In genomic region chr20:38052870-38053269, GRCh38 we compare ENCODE assay signal across 16 cellular contexts. TPM values are rescaled to one million over a fixed set of nuclear protein-coding genes. Genes with fewer than 3 reads are reported as not detected.
DNase-seq lines count a peak whose midpoint lies in the region; ATAC-seq and TF ChIP-seq lines count a peak whose summit lies in the region.
"Had no signal": no experiment of that assay in that cellular context is flagged by ENCODE, and none has a peak within 500 bp of the region (broad histone marks: within the 10 kb centered on the region; RNA-seq: fewer than 3 reads in every experiment).

No MANE protein-coding gene starts in this region.

- H3K4me2 ChIP-seq in GM23338 (no peak overlapping the region), neural progenitor cell (no peak overlapping the region)
- H3K4me2 ChIP-seq: BLaER1 treated with 17β-estradiol and CSF1 and Interleukin-3, amounts not matched to agents 10 nM and 100 nM had no signal

- H3K9me2 ChIP-seq in GM23338 (ENCODE audit: insufficient read depth) = no peaks in the 10 kb centered on the region

- DNase-seq in activated CD4-positive, alpha-beta T cell treated with anti-CD3 and anti-CD28 coated beads, Interleukin-2, amount 10 ng/mL, durations not matched to agents 24 days and 14 days = no peak
- no peak for DNase-seq in activated CD4-positive, alpha-beta T cell treated with anti-CD3 and anti-CD28 coated beads, Interleukin-2, amount 10 ng/mL, durations not matched to agents 7 days and 5 days
- no peak for DNase-seq in GM23338 (ENCODE audit: low spot score)
- DNase-seq in effector memory CD8-positive, alpha-beta T cell = no peak
- peak; percentile 46 for DNase-seq in neural progenitor cell (ENCODE audit: low spot score)
- no peak for DNase-seq in DMS 273 treated with DMSO at 0.1 percent for 48 hours (lab: John Stamatoyannopoulos, UW)
- no peak for DNase-seq in HEK293T (ENCODE audit: extremely low spot score)
- no peak for DNase-seq in progenitor cell of endocrine pancreas (ENCODE audit: low spot score, unreplicated experiment)
- DNase-seq: DND-41, NCI-H1417, NCI-H187 treated with DMSO at 0.1 percent for 48 hours, NCI-H2171 treated with DMSO at 0.1 percent for 48 hours, NCI-H748 treated with DMSO at 0.1 percent for 48 hours had no signal

- POLR2A ChIA-PET in activated CD4-positive, alpha-beta T cell treated with anti-CD3 and anti-CD28 coated beads, Interleukin-2, amount 10 ng/mL, durations not matched to agents 7 days and 5 days (lab: Charles Lee) = no interaction called here
- POLR2A ChIA-PET in HEK293T (lab: Yijun Ruan, JAX) = interaction anchor here (0.9 kb wide), 1 partner anchor 20 kb away, joined by 4 read pairs; the partner anchor contains the start of genes RPRD1B and TTI1

- no peak overlapping the region for H2AFZ ChIP-seq in GM23338
- H2AFZ ChIP-seq in neural progenitor cell (replicated peaks) = no peak overlapping the region

- H3K79me2 ChIP-seq in GM23338 (replicated peaks; ENCODE audit: insufficient read depth) (peaks cover 80% of the 10 kb centered on the region), neural progenitor cell (ENCODE audit: low read depth) (peaks cover 61% of the 10 kb centered on the region)

- no peak overlapping the region for H3K27ac ChIP-seq in GM23338 (ENCODE audit: low read depth)
- H3K27ac ChIP-seq in neural progenitor cell = peak overlapping the region; percentile 55
- H3K27ac ChIP-seq: BLaER1 treated with 17β-estradiol and CSF1 and Interleukin-3, amounts not matched to agents 10 nM and 100 nM had no signal

- peaks cover 8% of the 10 kb centered on the region; the same call in 1 of the 2 replicates for H3K36me3 ChIP-seq in GM23338 (ENCODE audit: insufficient read depth)
- peaks cover 1% of the 10 kb centered on the region for H3K36me3 ChIP-seq in neural progenitor cell

- peak overlapping the region; percentile 39 for H3K27ac Mint-ChIP-seq in activated CD4-positive, alpha-beta T cell treated with anti-CD3 and anti-CD28 coated beads, Interleukin-2, amount 10 ng/mL, durations not matched to agents 24 days and 14 days
- no peak overlapping the region for H3K27ac Mint-ChIP-seq in activated CD4-positive, alpha-beta T cell treated with anti-CD3 and anti-CD28 coated beads, Interleukin-2, amount 10 ng/mL, durations not matched to agents 7 days and 5 days
- H3K27ac Mint-ChIP-seq in GM23338 (peak overlapping the region; percentile 54; the same call in 1 of the 2 replicates), neural progenitor cell (no peak overlapping the region), progenitor cell of endocrine pancreas (no peak overlapping the region)
- peak overlapping the region; percentile 63 for H3K27ac Mint-ChIP-seq in effector memory CD8-positive, alpha-beta T cell

- H3F3A ChIP-seq in GM23338 (replicated peaks; ENCODE audit: low read depth) (no peaks in the 10 kb centered on the region), neural progenitor cell (ENCODE audit: low read depth) (peaks cover 25% of the 10 kb centered on the region)

- H3K4me1 Mint-ChIP-seq in activated CD4-positive, alpha-beta T cell treated with anti-CD3 and anti-CD28 coated beads, Interleukin-2, amount 10 ng/mL, durations not matched to agents 24 days and 14 days = peaks cover 31% of the 10 kb centered on the region
- peaks cover 35% of the 10 kb centered on the region for H3K4me1 Mint-ChIP-seq in activated CD4-positive, alpha-beta T cell treated with anti-CD3 and anti-CD28 coated beads, Interleukin-2, amount 10 ng/mL, durations not matched to agents 7 days and 5 days
- H3K4me1 Mint-ChIP-seq in GM23338 = peaks cover 9% of the 10 kb centered on the region; the same call in 2 of the 3 replicates
- H3K4me1 Mint-ChIP-seq in effector memory CD8-positive, alpha-beta T cell (ENCODE audit: low read depth in 2 of 2) = peaks cover 21 to 29% of the 10 kb centered on the region in 2 donors
- peaks cover 8% of the 10 kb centered on the region for H3K4me1 Mint-ChIP-seq in neural progenitor cell
- H3K4me1 Mint-ChIP-seq in progenitor cell of endocrine pancreas (ENCODE audit: low read depth) = peaks cover 24% of the 10 kb centered on the region

- no peaks in the 10 kb centered on the region for H3K9me3 Mint-ChIP-seq in activated CD4-positive, alpha-beta T cell treated with anti-CD3 and anti-CD28 coated beads, Interleukin-2, amount 10 ng/mL, durations not matched to agents 24 days and 14 days
- H3K9me3 Mint-ChIP-seq in activated CD4-positive, alpha-beta T cell treated with anti-CD3 and anti-CD28 coated beads, Interleukin-2, amount 10 ng/mL, durations not matched to agents 7 days and 5 days = no peaks in the 10 kb centered on the region
- no peaks in the 10 kb centered on the region for H3K9me3 Mint-ChIP-seq in GM23338
- H3K9me3 Mint-ChIP-seq in effector memory CD8-positive, alpha-beta T cell = no peaks in the 10 kb centered on the region
- H3K9me3 Mint-ChIP-seq in neural progenitor cell = no peaks in the 10 kb centered on the region
- no peaks in the 10 kb centered on the region for H3K9me3 Mint-ChIP-seq in progenitor cell of endocrine pancreas (ENCODE audit: low read depth)

- CTCF ChIA-PET in activated CD4-positive, alpha-beta T cell treated with anti-CD3 and anti-CD28 coated beads, Interleukin-2, amount 10 ng/mL, durations not matched to agents 7 days and 5 days (lab: Charles Lee) = interaction anchor here (0.6 to 1.7 kb wide), 3 partner anchors 10 to 21 kb away, joined by 3 to 7 read pairs (median 3); no protein-coding TSS in a partner anchor
- CTCF ChIA-PET in HEK293T (lab: Yijun Ruan, JAX) = no interaction called here

- H3K4me3 Mint-ChIP-seq in activated CD4-positive, alpha-beta T cell treated with anti-CD3 and anti-CD28 coated beads, Interleukin-2, amount 10 ng/mL, durations not matched to agents 24 days and 14 days = no peak overlapping the region
- no peak overlapping the region for H3K4me3 Mint-ChIP-seq in activated CD4-positive, alpha-beta T cell treated with anti-CD3 and anti-CD28 coated beads, Interleukin-2, amount 10 ng/mL, durations not matched to agents 7 days and 5 days
- H3K4me3 Mint-ChIP-seq in GM23338 = no peak overlapping the region
- H3K4me3 Mint-ChIP-seq in effector memory CD8-positive, alpha-beta T cell = no peak overlapping the region
- H3K4me3 Mint-ChIP-seq in neural progenitor cell = no peak overlapping the region
- H3K4me3 Mint-ChIP-seq in progenitor cell of endocrine pancreas (ENCODE audit: low read depth) = no peak overlapping the region

- ATAC-seq in GM23338 = no peak
- ATAC-seq in effector memory CD8-positive, alpha-beta T cell (replicated peaks) = no peak
- ATAC-seq: GM12878, HCT116 had no signal

- H3K4me1 ChIP-seq in GM23338 (ENCODE audit: insufficient read depth) (no peaks in the 10 kb centered on the region), neural progenitor cell (peaks cover 12% of the 10 kb centered on the region)

- H3K36me3 Mint-ChIP-seq in activated CD4-positive, alpha-beta T cell treated with anti-CD3 and anti-CD28 coated beads, Interleukin-2, amount 10 ng/mL, durations not matched to agents 24 days and 14 days (ENCODE audit: low read depth) = peaks cover 41% of the 10 kb centered on the region
- peaks cover 28% of the 10 kb centered on the region for H3K36me3 Mint-ChIP-seq in activated CD4-positive, alpha-beta T cell treated with anti-CD3 and anti-CD28 coated beads, Interleukin-2, amount 10 ng/mL, durations not matched to agents 7 days and 5 days (ENCODE audit: low read depth)
- H3K36me3 Mint-ChIP-seq in GM23338 (ENCODE audit: low read depth) (peaks cover 18% of the 10 kb centered on the region; the same call in 2 of the 3 replicates), neural progenitor cell (peaks cover 9% of the 10 kb centered on the region), progenitor cell of endocrine pancreas (ENCODE audit: insufficient read depth) (peaks cover 9% of the 10 kb centered on the region)
- H3K36me3 Mint-ChIP-seq in effector memory CD8-positive, alpha-beta T cell (ENCODE audit: insufficient read depth) = peaks cover 54% of the 10 kb centered on the region

- no peaks in the 10 kb centered on the region for H3K9me3 ChIP-seq in neural progenitor cell (ENCODE audit: low read depth)
- H3K9me3 ChIP-seq: BLaER1 treated with 17β-estradiol and CSF1 and Interleukin-3, amounts not matched to agents 10 nM and 100 nM had no signal

- peaks cover 16% of the 10 kb centered on the region for H4K20me1 ChIP-seq in GM23338 (replicated peaks; ENCODE audit: insufficient read depth)
- H4K20me1 ChIP-seq in neural progenitor cell (ENCODE audit: low read depth) = peaks cover 45% of the 10 kb centered on the region

- intact Hi-C loops in activated CD4-positive, alpha-beta T cell treated with anti-CD3 and anti-CD28 coated beads, Interleukin-2, amount 10 ng/mL, durations not matched to agents 24 days and 14 days (cut with micrococcal nuclease) = no loop called here

- no peak for TF ChIP-seq CTCF in GM23338 (conservative IDR thresholded peaks at IDR 0.05; ENCODE audit: low read depth in 2 of 2)
- TF ChIP-seq CTCF in neural progenitor cell (IDR thresholded peaks at IDR 0.05) = no peak
- no peak for TF ChIP-seq CTCF in progenitor cell of endocrine pancreas (IDR thresholded peaks at IDR 0.05; ENCODE audit: unreplicated experiment)

- H3K4me3 ChIP-seq in GM23338 = no peak overlapping the region
- no peak overlapping the region for H3K4me3 ChIP-seq in neural progenitor cell
- H3K4me3 ChIP-seq: BLaER1 treated with 17β-estradiol and CSF1 and Interleukin-3, amounts not matched to agents 10 nM and 100 nM; GM12878 had no signal

- no peaks in the 10 kb centered on the region for H3K27me3 ChIP-seq in GM23338 (ENCODE audit: insufficient read depth)
- no peaks in the 10 kb centered on the region for H3K27me3 ChIP-seq in neural progenitor cell
- H3K27me3 ChIP-seq: BLaER1 treated with 17β-estradiol and CSF1 and Interleukin-3, amounts not matched to agents 10 nM and 100 nM had no signal

- H3K9ac ChIP-seq in neural progenitor cell = no peak overlapping the region

- no peaks in the 10 kb centered on the region for H3K27me3 Mint-ChIP-seq in activated CD4-positive, alpha-beta T cell treated with anti-CD3 and anti-CD28 coated beads, Interleukin-2, amount 10 ng/mL, durations not matched to agents 24 days and 14 days
- H3K27me3 Mint-ChIP-seq in activated CD4-positive, alpha-beta T cell treated with anti-CD3 and anti-CD28 coated beads, Interleukin-2, amount 10 ng/mL, durations not matched to agents 7 days and 5 days = no peaks in the 10 kb centered on the region
- H3K27me3 Mint-ChIP-seq in GM23338 (ENCODE audit: insufficient read depth, low read depth, poor library complexity) (peaks cover 3% of the 10 kb centered on the region), neural progenitor cell (ENCODE audit: insufficient read depth, low read depth) (no peaks in the 10 kb centered on the region), progenitor cell of endocrine pancreas (no peaks in the 10 kb centered on the region)
- no peaks in the 10 kb centered on the region for H3K27me3 Mint-ChIP-seq in effector memory CD8-positive, alpha-beta T cell

RNA-seq across cellular contexts. Expression of gene RPRD1B, which starts 19.3 kb away (rescaled TPM):
- 49.8 and 51.2 TPM in 2 replicates for total RNA-seq in activated CD4-positive, alpha-beta T cell treated with anti-CD3 and anti-CD28 coated beads, Interleukin-2, amount 10 ng/mL, durations not matched to agents 24 days and 14 days
- total RNA-seq in activated CD4-positive, alpha-beta T cell treated with anti-CD3 and anti-CD28 coated beads, Interleukin-2, amount 10 ng/mL, durations not matched to agents 7 days and 5 days = 10 to 100 TPM; 35.9 to 37.0 TPM
- total RNA-seq in GM23338 (2014; rRNA removed; shearing (Covaris generic)) = 14.8 and 24.3 TPM in 2 replicates
- polyA plus RNA-seq in GM23338 (2016; fragmentation: Nextera tagmentation; extraction: Ambion mirVana) = 6.3 and 7.3 TPM in 2 replicates
- total RNA-seq in neural progenitor cell (ENCODE audit: low replicate concordance) = 21.6 and 37.7 TPM in 2 replicates
- 31.7 and 37.4 TPM in 2 replicates for total RNA-seq in progenitor cell of endocrine pancreas

RNA-seq across cellular contexts. Expression of gene TTI1, which starts 19.6 kb away (rescaled TPM):
- 43.3 and 48.8 TPM in 2 replicates for total RNA-seq in activated CD4-positive, alpha-beta T cell treated with anti-CD3 and anti-CD28 coated beads, Interleukin-2, amount 10 ng/mL, durations not matched to agents 24 days and 14 days
- 10 to 100 TPM; 30.2 to 32.4 TPM for total RNA-seq in activated CD4-positive, alpha-beta T cell treated with anti-CD3 and anti-CD28 coated beads, Interleukin-2, amount 10 ng/mL, durations not matched to agents 7 days and 5 days
- total RNA-seq in GM23338 (2014; rRNA removed; shearing (Covaris generic)) = 48.7 and 56.4 TPM in 2 replicates
- polyA plus RNA-seq in GM23338 (2016; fragmentation: Nextera tagmentation; extraction: Ambion mirVana) = 17.3 and 17.8 TPM in 2 replicates
- 52.1 and 55.9 TPM in 2 replicates for total RNA-seq in neural progenitor cell (ENCODE audit: low replicate concordance)
- 45.8 and 51.9 TPM in 2 replicates for total RNA-seq in progenitor cell of endocrine pancreas

Comparison
In these comparisons a context has a peak if more than half of its experiments do, and no peak if none do; other contexts are left out.
1. H3K27ac Mint-ChIP-seq: peak in activated CD4-positive, alpha-beta T cell treated with anti-CD3 and anti-CD28 coated beads, Interleukin-2, amount 10 ng/mL, durations not matched to agents 24 days and 14 days (single experiment), GM23338 (single experiment) and effector memory CD8-positive, alpha-beta T cell (2 of 2); none in activated CD4-positive, alpha-beta T cell treated with anti-CD3 and anti-CD28 coated beads, Interleukin-2, amount 10 ng/mL, durations not matched to agents 7 days and 5 days (single experiment), neural progenitor cell (single experiment) and progenitor cell of endocrine pancreas (single experiment).